7 cellular contexts compared by ENCODE assay signal in the genomic region with DNA sequence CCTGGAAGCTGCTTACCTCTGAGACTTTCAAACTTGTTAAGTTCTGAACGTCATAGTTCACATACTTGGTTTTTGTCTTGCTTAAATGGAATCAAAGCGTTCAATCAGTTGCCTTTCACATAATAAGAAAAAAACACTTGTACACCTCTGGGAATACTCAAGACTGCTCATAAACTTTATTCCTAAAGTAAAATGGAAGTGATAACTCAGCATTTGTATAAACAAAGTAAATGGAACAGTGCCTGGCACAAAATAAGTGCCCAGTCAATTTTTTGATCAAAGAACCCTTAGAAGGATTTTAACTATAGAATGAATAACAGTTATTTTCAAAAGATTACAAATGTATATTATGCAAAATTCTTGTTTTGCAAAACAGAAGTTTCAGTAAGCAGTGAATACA. TPM values are rescaled to one million over a fixed set of nuclear protein-coding genes. Genes with fewer than 3 reads are reported as not detected.
A peak's percentile ranks its signal among the peaks of the same experiment; 100 is the strongest.
DNase-seq lines count a peak whose midpoint lies in the region; ATAC-seq and FAIRE-seq lines count a peak whose summit lies in the region.

No MANE protein-coding gene starts in this region.

- no peaks in the 10 kb centered on the region for H3K9me3 ChIP-seq in HUES48 (ENCODE audit: control insufficient read depth, insufficient read depth, low read length)
- no peaks in the 10 kb centered on the region for H3K9me3 ChIP-seq in iPS-18c (ENCODE audit: control insufficient read depth, insufficient read depth, low read length)

- peaks cover 37% of the 10 kb centered on the region for H3K36me3 ChIP-seq in HUES48 (ENCODE audit: control insufficient read depth, insufficient read depth, low read length)

- H3K4me3 ChIP-seq in HUES48 (ENCODE audit: low read depth, low read length), result peak overlapping the region; percentile 76
- H3K4me3 ChIP-seq in iPS-18c (ENCODE audit: insufficient read depth, low read depth, low read length), result peak overlapping the region; percentile 86

- H3K36me3 Mint-ChIP-seq in activated naive CD8-positive, alpha-beta T cell, result peaks cover 3% of the 10 kb centered on the region

- H3K4me1 ChIP-seq in HUES48 (ENCODE audit: control insufficient read depth, insufficient read depth, low read length), result peaks cover 26% of the 10 kb centered on the region

- peaks cover 60% of the 10 kb centered on the region for H3K4me1 Mint-ChIP-seq in activated naive CD8-positive, alpha-beta T cell (ENCODE audit: low read depth)
- peaks cover 35% of the 10 kb centered on the region for H3K4me1 Mint-ChIP-seq in stimulated activated naive CD8-positive, alpha-beta T cell treated with anti-CD3 and anti-CD28 coated beads, Interleukin-15, amount 100 ng/mL, for 72 hours

- intact Hi-C loops in left colon (cut with DNase I, micrococcal nuclease), result loop anchor here in 1 of 2 donors (5.0 kb wide), 3 partner anchors 61 to 239 kb away; a partner anchor contains a TSS

- peak overlapping the region; percentile 82 for H3K9ac ChIP-seq in HUES48 (ENCODE audit: low read depth, low read length)

- no peaks in the 10 kb centered on the region for H3K27me3 ChIP-seq in HUES48 (ENCODE audit: control insufficient read depth, insufficient read depth, low read length)

- no peak for DNase-seq in stimulated activated naive CD8-positive, alpha-beta T cell treated with anti-CD3 and anti-CD28 coated beads, Interleukin-15, amount 100 ng/mL, for 72 hours
- DNase-seq in left colon (no peak), RCC 7860 (ENCODE audit: low spot score) (no peak), A172 (ENCODE audit: low spot score) (no peak)

- H3K4me3 Mint-ChIP-seq in activated naive CD8-positive, alpha-beta T cell, result peak overlapping the region; percentile 95
- H3K4me3 Mint-ChIP-seq in stimulated activated naive CD8-positive, alpha-beta T cell treated with anti-CD3 and anti-CD28 coated beads, Interleukin-15, amount 100 ng/mL, for 72 hours, result peak overlapping the region; percentile 89

- ATAC-seq in stimulated activated naive CD8-positive, alpha-beta T cell treated with anti-CD3 and anti-CD28 coated beads, Interleukin-15, amount 100 ng/mL, for 72 hours, result no peak
- ATAC-seq in left colon, result no peak

- no peak for FAIRE-seq in RCC 7860 (lab: Jason Lieb, UNC)

- H3K27me3 Mint-ChIP-seq in activated naive CD8-positive, alpha-beta T cell, result no peaks in the 10 kb centered on the region
- H3K27me3 Mint-ChIP-seq in stimulated activated naive CD8-positive, alpha-beta T cell treated with anti-CD3 and anti-CD28 coated beads, Interleukin-15, amount 100 ng/mL, for 72 hours, result no peaks in the 10 kb centered on the region

- no peaks in the 10 kb centered on the region for H3K9me3 Mint-ChIP-seq in activated naive CD8-positive, alpha-beta T cell (ENCODE audit: low read depth)
- H3K9me3 Mint-ChIP-seq in stimulated activated naive CD8-positive, alpha-beta T cell treated with anti-CD3 and anti-CD28 coated beads, Interleukin-15, amount 100 ng/mL, for 72 hours, result peaks cover 0 to 5% of the 10 kb centered on the region in 2 donors

- H3K27ac ChIP-seq in HUES48 (ENCODE audit: low read depth, low read length), result peak overlapping the region; percentile 96

- peak overlapping the region; percentile 98 for H3K27ac Mint-ChIP-seq in activated naive CD8-positive, alpha-beta T cell
- peak overlapping the region; percentile 98 to 99 for H3K27ac Mint-ChIP-seq in stimulated activated naive CD8-positive, alpha-beta T cell treated with anti-CD3 and anti-CD28 coated beads, Interleukin-15, amount 100 ng/mL, for 72 hours

RNA-seq across cellular contexts. Expression of a gene that starts 1.3 kb away (rescaled TPM):
- total RNA-seq in left colon, result 10 to 100 TPM; 67.1 to 75.5 TPM
- 56.6 and 74.8 TPM in 2 replicates for total RNA-seq in A172 (2014; rRNA removed; shearing (Covaris generic))

RNA-seq across cellular contexts. Expression of a gene that starts 14.2 kb away (rescaled TPM):
- 1 to 10 TPM in 1 of 2 donors, under 1 TPM in 1; 0.55 to 2.4 TPM for total RNA-seq in left colon
- total RNA-seq in A172 (2014; rRNA removed; shearing (Covaris generic)), result 0.71 TPM in 1 of 2 replicates, not detected in the other
